9 cellular contexts compared by ENCODE assay signal in genomic region chr22:29994027-29994715, GRCh38.
DNase-seq lines count a peak whose midpoint lies in the region; ATAC-seq and TF ChIP-seq lines count a peak whose summit lies in the region.
"Had no signal": no experiment of that assay in that cellular context is flagged by ENCODE, and none has a peak within 500 bp of the region (broad histone marks: within the 10 kb centered on the region; RNA-seq: fewer than 3 reads in every experiment).

No MANE protein-coding gene starts in this region.

- H3K4me1 ChIP-seq in PC-9 (replicated peaks; ENCODE audit: insufficient read depth) (peaks cover 42% of the 10 kb centered on the region), suprapubic skin (peaks cover 22% of the 10 kb centered on the region)

- H3K4me1 Mint-ChIP-seq in activated T-cell treated with anti-CD3 and anti-CD28 coated beads, Interleukin-2, amount 50 U/mL, for 4 hours (ENCODE audit: low read depth) = peaks cover 17% of the 10 kb centered on the region

- H3K9me3 ChIP-seq in PC-9 (ENCODE audit: insufficient read depth, low read depth) (no peaks in the 10 kb centered on the region), suprapubic skin (no peaks in the 10 kb centered on the region)

- H3K4me3 ChIP-seq in PC-9 (no peak overlapping the region), fibroblast of mammary gland (ENCODE audit: control insufficient read depth, low read depth, low read length) (no peak overlapping the region), suprapubic skin (no peak overlapping the region), H7 (ENCODE audit: insufficient read depth, low read depth, low read length) (no peak overlapping the region)

- no peaks in the 10 kb centered on the region for H3K27me3 ChIP-seq in PC-9 (ENCODE audit: insufficient read depth, low read depth)
- no peaks in the 10 kb centered on the region for H3K27me3 ChIP-seq in suprapubic skin
- H3K27me3 ChIP-seq in H7 (ENCODE audit: control insufficient read depth, insufficient read depth, low read length) = no peaks in the 10 kb centered on the region

- intact Hi-C loops in PC-9 (cut with micrococcal nuclease; ENCODE audit: unreplicated experiment) = loop anchor here (5.0 to 10.0 kb wide), 3 partner anchors 109 to 292 kb away; partner anchors contain the start of gene MTMR3

- CTCF ChIA-PET in PC-9 (lab: Charles Lee) = interaction anchor here (0.6 kb wide), 1 partner anchor 10 kb away, joined by 3 read pairs; no protein-coding TSS in a partner anchor

- peak overlapping the region; percentile 94 for H3K27ac ChIP-seq in PC-9
- peak overlapping the region; percentile 36 for H3K27ac ChIP-seq in suprapubic skin

- H3F3A ChIP-seq in PC-9 (ENCODE audit: insufficient read depth, low read depth) = peaks cover 57% of the 10 kb centered on the region

- H3K36me3 Mint-ChIP-seq in activated T-cell treated with anti-CD3 and anti-CD28 coated beads, Interleukin-2, amount 50 U/mL, for 4 hours (ENCODE audit: insufficient read depth) = peaks cover 22% of the 10 kb centered on the region

- H3K9me2 ChIP-seq in PC-9 (ENCODE audit: insufficient read depth) = no peaks in the 10 kb centered on the region

- peaks cover 24% of the 10 kb centered on the region for H3K79me2 ChIP-seq in PC-9 (ENCODE audit: low read depth)

- TF ChIP-seq EP300 in suprapubic skin (IDR thresholded peaks at IDR 0.05) = no peak

- H3K36me3 ChIP-seq in PC-9 (ENCODE audit: low read depth) (peaks cover 19% of the 10 kb centered on the region), suprapubic skin (peaks cover 25% of the 10 kb centered on the region), H7 (replicated peaks; ENCODE audit: control insufficient read depth, insufficient read depth, low read length) (no peaks in the 10 kb centered on the region; the same call in 1 of the 2 replicates)

- 64% methylated on average over 3 of the region's 3 CpGs for WGBS in suprapubic skin

- POLR2A ChIA-PET in PC-9 (lab: Charles Lee; ENCODE audit: unreplicated experiment) = no interaction called here

- H2AFZ ChIP-seq in PC-9 = no peak overlapping the region

- TF ChIP-seq CTCF in PC-9 (conservative IDR thresholded peaks at IDR 0.05) (peak; percentile 45; the same call in 1 of the 2 replicates), fibroblast of mammary gland (conservative IDR thresholded peaks at IDR 0.05; ENCODE audit: control insufficient read depth, insufficient read depth, low read depth, low read length) (peak; percentile 28), suprapubic skin (IDR thresholded peaks at IDR 0.05) (no peak)

- BruUV-seq in PC-9 (replicated peaks; lab: Mats Ljungman, UMichigan) = no TSS peak

- no peaks in the 10 kb centered on the region for H3K27me3 Mint-ChIP-seq in activated T-cell treated with anti-CD3 and anti-CD28 coated beads, Interleukin-2, amount 50 U/mL, for 4 hours (ENCODE audit: low read depth)

- peak; percentile 93 to 98 for ATAC-seq in activated T-cell treated with anti-CD3 and anti-CD28 coated beads, Interleukin-2, amount 50 U/mL, for 4 hours
- no peak for ATAC-seq in GM19455 (IDR thresholded peaks at IDR 0.05; ENCODE audit: unreplicated experiment)

- H3K4me3 Mint-ChIP-seq in activated T-cell treated with anti-CD3 and anti-CD28 coated beads, Interleukin-2, amount 50 U/mL, for 4 hours = no peak overlapping the region

- H3K9me3 Mint-ChIP-seq in activated T-cell treated with anti-CD3 and anti-CD28 coated beads, Interleukin-2, amount 50 U/mL, for 4 hours = no peaks in the 10 kb centered on the region

- no peaks in the 10 kb centered on the region for H4K20me1 ChIP-seq in PC-9 (ENCODE audit: insufficient read depth)

- no peak for TF ChIP-seq POLR2A in suprapubic skin (IDR thresholded peaks at IDR 0.05)

- no peak for DNase-seq in activated T-cell treated with anti-CD3 and anti-CD28 coated beads, Interleukin-2, amount 50 U/mL, for 4 hours
- DNase-seq in activated T-cell treated with anti-CD3 and anti-CD28 coated beads, Interleukin-2, amount 50 U/mL, for 1 hour = no peak
- peak in 1 of 2 experiments; percentile 87 for DNase-seq in PC-9
- peak; percentile 79 for DNase-seq in fibroblast of mammary gland (ENCODE audit: low read depth)
- no peak for DNase-seq in suprapubic skin (ENCODE audit: low spot score in 2 of 2)
- no peak for DNase-seq in H7
- DNase-seq in superior temporal gyrus (ENCODE audit: extremely low spot score) = no peak
- DNase-seq: stimulated activated CD4-positive, alpha-beta T cell treated with anti-CD3 and anti-CD28 coated beads, Interleukin-4, amount 100 ng/mL, for 4 hours had no signal

- peak overlapping the region; percentile 65 for H3K4me2 ChIP-seq in PC-9

Comparison
In these comparisons a context has a peak if more than half of its experiments do, and no peak if none do; other contexts are left out.
1. CTCF ChIP-seq: peak in PC-9 (single experiment) and fibroblast of mammary gland (single experiment); none in suprapubic skin (0 of 2).